Comparison of ENCODE assay signal across 8 cellular contexts in genomic region chr17:76353004-76353598, GRCh38. TPM values are rescaled to one million over a fixed set of nuclear protein-coding genes. Genes with fewer than 3 reads are reported as not detected.
DNase-seq lines count a peak whose midpoint lies in the region; ATAC-seq and TF ChIP-seq lines count a peak whose summit lies in the region.

No MANE protein-coding gene starts in this region.

- peaks cover 18% of the 10 kb centered on the region for H3K4me1 Mint-ChIP-seq in progenitor cell of endocrine pancreas (ENCODE audit: low read depth)

- peaks cover 34% of the 10 kb centered on the region for H3K4me1 ChIP-seq in DND-41 (ENCODE audit: insufficient read depth, low read length)
- H3K4me1 ChIP-seq in HUES48 (ENCODE audit: control insufficient read depth, insufficient read depth, low read length) = 0 out of 2 replicates have a peak, but pooled peaks cover 3% of the 10 kb centered on the region

- peak overlapping the region; percentile 95 for H3K4me3 Mint-ChIP-seq in progenitor cell of endocrine pancreas (ENCODE audit: low read depth)

- H3K27me3 ChIP-seq in DND-41 (ENCODE audit: insufficient read depth, low read length, poor library complexity) (no peaks in the 10 kb centered on the region), HUES48 (ENCODE audit: control insufficient read depth, insufficient read depth, low read length) (no peaks in the 10 kb centered on the region)

- H3K36me3 ChIP-seq in DND-41 (ENCODE audit: insufficient read depth, low read length) (peaks cover 4% of the 10 kb centered on the region), HUES48 (ENCODE audit: control insufficient read depth, insufficient read depth, low read length) (no peaks in the 10 kb centered on the region)

- H2AFZ ChIP-seq in DND-41 (ENCODE audit: low read depth, low read length) = peak overlapping the region; percentile 81

- H3K27ac ChIP-seq in DND-41 (ENCODE audit: low read length) = peak overlapping the region; percentile 90
- H3K27ac ChIP-seq in HUES48 (ENCODE audit: low read depth, low read length) = peak overlapping the region; percentile 98

- intact Hi-C loops in head of caudate nucleus (cut with DNase I) = loop anchor here (5.0 kb wide), 1 partner anchor 34 kb away; no protein-coding TSS in a partner anchor

- H3K9me3 ChIP-seq in DND-41 (ENCODE audit: insufficient read depth, low read length, severe bottlenecking) = no peaks in the 10 kb centered on the region
- no peaks in the 10 kb centered on the region for H3K9me3 ChIP-seq in HUES48 (ENCODE audit: control insufficient read depth, insufficient read depth, low read length)

- H3K9ac ChIP-seq in DND-41 (ENCODE audit: low read depth, low read length) (peak overlapping the region; percentile 60), HUES48 (ENCODE audit: low read depth, low read length) (peak overlapping the region; percentile 99; the same call in 1 of the 2 replicates)

- ATAC-seq in DND-41 (ENCODE audit: insufficient read depth, low read depth) (peak; percentile 38), GM19467 (IDR thresholded peaks at IDR 0.05; ENCODE audit: unreplicated experiment) (peak; percentile 22)

- peak overlapping the region; percentile 92 for H3K4me2 ChIP-seq in DND-41 (ENCODE audit: insufficient read depth, low read length)

- no peaks in the 10 kb centered on the region; the same call in 1 of the 2 replicates for H4K20me1 ChIP-seq in DND-41 (ENCODE audit: insufficient read depth, low read length)

- peak overlapping the region; percentile 86 to 97 for H3K4me3 ChIP-seq in DND-41 (ENCODE audit: low read depth in 1 of 2, low read length in 2 of 2)
- H3K4me3 ChIP-seq in HUES48 (ENCODE audit: low read depth, low read length) = peak overlapping the region; percentile 80

- H3K27me3 Mint-ChIP-seq in progenitor cell of endocrine pancreas = no peaks in the 10 kb centered on the region

- TF ChIP-seq CTCF in DND-41 (IDR thresholded peaks at IDR 0.05; ENCODE audit: borderline replicate concordance, extremely low read depth, low read length, poor library complexity, severe bottlenecking) = no peak
- no peak for TF ChIP-seq CTCF in progenitor cell of endocrine pancreas (IDR thresholded peaks at IDR 0.05; ENCODE audit: unreplicated experiment)

- peaks cover 28% of the 10 kb centered on the region for H3K79me2 ChIP-seq in DND-41 (ENCODE audit: insufficient read depth, low read length)

- no peaks in the 10 kb centered on the region for H3K9me3 Mint-ChIP-seq in progenitor cell of endocrine pancreas (ENCODE audit: low read depth)

- peak overlapping the region; percentile 97 for H3K27ac Mint-ChIP-seq in progenitor cell of endocrine pancreas

- peaks cover 3% of the 10 kb centered on the region for H3K36me3 Mint-ChIP-seq in progenitor cell of endocrine pancreas (ENCODE audit: insufficient read depth)

- DNase-seq in DND-41 (no peak), activated T-helper 1 cell treated with Interleukin-2 at 50 U/mL for 16 hours (ENCODE audit: low read depth) (peak; percentile 1), head of caudate nucleus (peak in 27 of 42 donors; percentile 11 to 59 (median 32)), progenitor cell of endocrine pancreas (ENCODE audit: low spot score, unreplicated experiment) (no peak), SKM-1 treated with dmso at 0.1 percent for 144 hours (lab: John Stamatoyannopoulos, UW; ENCODE audit: unreplicated experiment) (no peak), GOT3 (lab: John Stamatoyannopoulos, UW) (no peak)

RNA-seq across cellular contexts. Expression of gene PRPSAP1, which starts 0.6 kb away (rescaled TPM):
- total RNA-seq in progenitor cell of endocrine pancreas = 89.6 and 90.3 TPM in 2 replicates

RNA-seq across cellular contexts. Expression of gene SPHK1, which starts 31.3 kb away (rescaled TPM):
- total RNA-seq in progenitor cell of endocrine pancreas = 12.8 and 13.9 TPM in 2 replicates

RNA-seq across cellular contexts. Expression of gene QRICH2, which starts 45.0 kb away (rescaled TPM):
- 16.0 and 18.5 TPM in 2 replicates for total RNA-seq in progenitor cell of endocrine pancreas

Comparison
In these comparisons a context has a peak if more than half of its experiments do, and no peak if none do; other contexts are left out.
1. DNase-seq: peak in activated T-helper 1 cell treated with Interleukin-2 at 50 U/mL for 16 hours (single experiment) and head of caudate nucleus (27 of 42); none in DND-41 (single experiment), progenitor cell of endocrine pancreas (single experiment), SKM-1 treated with dmso at 0.1 percent for 144 hours (single experiment) and GOT3 (single experiment).